In the genomic region with DNA sequence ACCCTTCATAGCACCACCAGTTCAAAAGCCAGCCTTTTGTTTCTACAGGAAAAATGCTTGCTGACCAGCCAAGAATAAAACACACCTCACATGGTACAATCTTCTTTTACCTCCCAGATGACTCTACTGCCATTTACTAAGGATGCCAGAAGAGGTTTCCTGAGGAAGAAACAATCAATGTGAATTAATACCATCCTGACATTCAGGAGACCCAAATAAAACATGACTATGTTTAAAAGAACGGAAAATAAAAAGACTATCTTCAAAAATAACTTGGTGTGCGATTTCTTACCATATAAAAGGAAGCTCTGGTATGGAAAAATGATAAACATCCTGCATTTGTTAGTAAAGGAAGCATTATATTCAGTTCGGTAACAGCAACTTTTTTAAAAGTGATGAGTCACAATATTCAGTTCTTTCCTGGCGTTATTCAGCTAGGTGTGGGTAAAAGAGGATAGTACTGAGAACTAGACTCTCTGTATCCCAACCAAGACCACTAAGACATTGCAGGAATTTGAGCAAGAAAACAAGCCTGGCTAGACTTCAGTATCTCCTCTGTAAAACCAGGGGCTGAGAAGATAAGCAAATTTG, we compare ENCODE assay signal across 28 cellular contexts. TPM values are rescaled to one million over a fixed set of nuclear protein-coding genes. Genes with fewer than 3 reads are reported as not detected.
DNase-seq lines count a peak whose midpoint lies in the region; ATAC-seq, FAIRE-seq and TF ChIP-seq lines count a peak whose summit lies in the region.
"Had no signal": no experiment of that assay in that cellular context is flagged by ENCODE, and none has a peak within 500 bp of the region (broad histone marks: within the 10 kb centered on the region; RNA-seq: fewer than 3 reads in every experiment).

No MANE protein-coding gene starts in this region.

- H3K9me3 ChIP-seq in OCI-LY3 (ENCODE audit: insufficient read depth, low read length) = no peaks in the 10 kb centered on the region
- H3K9me3 ChIP-seq in HepG2 (ENCODE audit: low read length) = no peaks in the 10 kb centered on the region
- H3K9me3 ChIP-seq in spleen = no peaks in the 10 kb centered on the region
- no peaks in the 10 kb centered on the region for H3K9me3 ChIP-seq in pancreas
- H3K9me3 ChIP-seq: BE2C, tibial nerve had no signal

- H3K79me2 ChIP-seq in OCI-LY3 (ENCODE audit: low read length) (no peaks in the 10 kb centered on the region), HepG2 (ENCODE audit: insufficient read depth, low read length) (no peaks in the 10 kb centered on the region)

- intact Hi-C loops in HepG2 (cut with micrococcal nuclease; ENCODE audit: unreplicated experiment) = no loop called here
- intact Hi-C loops in spleen (cut with DNase I; ENCODE audit: low total_unique reads) = no loop called here
- intact Hi-C loops in pancreas (cut with DNase I) = no loop called here

- BruUV-seq in HepG2 (replicated peaks; lab: Mats Ljungman, UMichigan) = no TSS peak

- DNase-seq in GM12892 (ENCODE audit: insufficient read length) (no peak), bronchial epithelial cell (ENCODE audit: low read depth) (peak; percentile 67), HepG2 (ENCODE audit: low spot score) (no peak), spleen (no peak), pancreas (no peak), NCI-H345 treated with DMSO at 0.1 percent for 48 hours (lab: John Stamatoyannopoulos, UW; ENCODE audit: unreplicated experiment) (no peak)
- DNase-seq: ACHN; activated CD4-positive, alpha-beta memory T cell treated with anti-CD3 and anti-CD28 coated beads, Interleukin-2, amount 10 ng/mL, durations not matched to agents 7 days and 5 days; activated CD4-positive, CD25-positive, alpha-beta regulatory T cell treated with anti-CD3 and anti-CD28 coated beads, Interleukin-2, amount 50 U/mL, for 72 hours; BE2C; caudate nucleus; DMS53; dorsolateral prefrontal cortex; GDM1; islet precursor cell; Karpas-422; natural killer cell; NCI-H1048; NCI-H1694 treated with DMSO at 0.1 percent for 48 hours; NCI-H524 treated with DMSO at 0.1 percent for 48 hours; NK-92 treated with Interleukin-12 subunit alpha and Interleukin-12 subunit beta, amount 100 ng/mL, for 24 hours; occipital lobe; stimulated activated CD4-positive, alpha-beta T cell treated with anti-CD3 and anti-CD28 coated beads, Interleukin-2, amount 100 ng/mL, for 24 hours had no signal

- H2AFZ ChIP-seq in OCI-LY3 (ENCODE audit: low read depth, low read length) (peak overlapping the region; percentile 35), HepG2 (ENCODE audit: low read length) (no peak overlapping the region)

- H3K4me3 ChIP-seq in OCI-LY3 (ENCODE audit: low read length) (no peak overlapping the region), bronchial epithelial cell (ENCODE audit: low read depth, low read length) (no peak overlapping the region), HepG2 (replicated peaks in 1 of 3; ENCODE audit: insufficient read depth in 1 of 3, low read depth in 2 of 3, low read length in 3 of 3) (no peak overlapping the region), spleen (no peak overlapping the region), pancreas (no peak overlapping the region)
- H3K4me3 ChIP-seq: dorsolateral prefrontal cortex, skin epidermis, tibial nerve had no signal

- TF ChIP-seq EP300 in HepG2 (IDR thresholded peaks at IDR 0.05; ENCODE audit: low read depth in 2 of 2, low read length in 2 of 2) (no peak), HepG2 (CRISPR knock-in tag; IDR thresholded peaks at IDR 0.05; ENCODE audit: borderline replicate concordance) (no peak)

- H3K9ac ChIP-seq in OCI-LY3 (ENCODE audit: low read length) = no peak overlapping the region
- H3K9ac ChIP-seq in HepG2 (ENCODE audit: insufficient read depth, low read depth, low read length) = no peak overlapping the region

- H3K27ac ChIP-seq in OCI-LY3 (ENCODE audit: low read length) (no peak overlapping the region), HepG2 (ENCODE audit: extremely low read length, insufficient read depth, low read length) (no peak overlapping the region), spleen (no peak overlapping the region), pancreas (no peak overlapping the region)
- H3K27ac ChIP-seq: dorsolateral prefrontal cortex, skin epidermis, tibial nerve had no signal

- POLR2A ChIA-PET in HepG2 (lab: Yijun Ruan, JAX) = no interaction called here

- TF ChIP-seq POLR2A in GM12892 (IDR thresholded peaks at IDR 0.05; ENCODE audit: low read depth, low read length) (no peak), HepG2 (IDR thresholded peaks at IDR 0.05; ENCODE audit: insufficient read depth in 1 of 2, low read depth in 2 of 2, low read length in 2 of 2) (no peak), spleen (IDR thresholded peaks at IDR 0.05) (no peak)

- in situ Hi-C loops in HepG2 (cut with HindIII; ENCODE audit: extremely low pct_ligation_motif_present, low pct_unique_long_range_greater_than_20kb) = no loop called here

- H3K27me3 ChIP-seq in OCI-LY3 (ENCODE audit: low read depth, low read length) (no peaks in the 10 kb centered on the region), bronchial epithelial cell (ENCODE audit: control insufficient read depth, insufficient read depth, low read length) (no peaks in the 10 kb centered on the region), HepG2 (ENCODE audit: control insufficient read depth in 1 of 2, insufficient read depth in 2 of 2, low read length in 2 of 2) (no peaks in the 10 kb centered on the region), spleen (replicated peaks in 1 of 7) (no peaks in the 10 kb centered on the region), pancreas (no peaks in the 10 kb centered on the region)
- H3K27me3 ChIP-seq: BE2C, tibial nerve had no signal

- H4K20me1 ChIP-seq in OCI-LY3 (ENCODE audit: insufficient read depth, low read length) = no peaks in the 10 kb centered on the region
- H4K20me1 ChIP-seq in HepG2 (ENCODE audit: insufficient read depth, low read length) = no peaks in the 10 kb centered on the region

- H3K4me2 ChIP-seq in OCI-LY3 (ENCODE audit: low read length) (no peak overlapping the region), HepG2 (ENCODE audit: low read depth, low read length) (no peak overlapping the region)

- CTCF ChIA-PET in HepG2 (lab: Yijun Ruan, JAX; ENCODE audit: low intra/inter-chr PET ratio, low total read pairs) = no interaction called here

- no peak for TF ChIP-seq CTCF in OCI-LY3 (IDR thresholded peaks at IDR 0.05; ENCODE audit: low read depth, low read length)
- TF ChIP-seq CTCF in bronchial epithelial cell (IDR thresholded peaks at IDR 0.05; ENCODE audit: insufficient read depth, low read length, severe bottlenecking) = no peak
- TF ChIP-seq CTCF in HepG2 (CRISPR knock-in tag; IDR thresholded peaks at IDR 0.05) = no peak
- TF ChIP-seq CTCF in spleen (IDR thresholded peaks at IDR 0.05 in 8 of 11, conservative IDR thresholded peaks at IDR 0.05 in 3 of 11) = no peak
- TF ChIP-seq CTCF in pancreas (IDR thresholded peaks at IDR 0.05) = no peak

- ATAC-seq in HepG2 (no peak), pancreas (no peak), HG03354 (IDR thresholded peaks at IDR 0.05; ENCODE audit: poor library complexity, severe bottlenecking, unreplicated experiment) (no peak)
- ATAC-seq: activated T-helper 17 cell treated with anti-CD3 and anti-CD28 coated beads, Interleukin-2, amount 50 U/mL, for 72 hours; natural killer cell had no signal

- H3K4me1 ChIP-seq in OCI-LY3 (ENCODE audit: low read length) (no peaks in the 10 kb centered on the region), HepG2 (ENCODE audit: insufficient read depth, low read length) (no peaks in the 10 kb centered on the region), spleen (no peaks in the 10 kb centered on the region), pancreas (no peaks in the 10 kb centered on the region)
- H3K4me1 ChIP-seq: BE2C had no signal

- TF ChIP-seq RAD21 in HepG2 (CRISPR knock-in tag; IDR thresholded peaks at IDR 0.05) = no peak

- FAIRE-seq in GM12892 (lab: Jason Lieb, UNC) (peak; percentile 27), bronchial epithelial cell (lab: Jason Lieb, UNC) (no peak), HepG2 (lab: Jason Lieb, UNC) (no peak), pancreas (lab: Jason Lieb, UNC) (no peak)

- 1% methylated on average over 4 of the region's 4 CpGs for WGBS in HepG2 (ENCODE audit: low lambda C conversion rate)
- WGBS in spleen, 5 donors = 20 to 65% (median 42%) methylated on average over 4 of the region's 4 CpGs
- 63 to 76% methylated on average over 4 of the region's 4 CpGs for WGBS in pancreas, 2 donors

- H3K36me3 ChIP-seq in OCI-LY3 (replicated peaks; ENCODE audit: low read depth, low read length) (no peaks in the 10 kb centered on the region), bronchial epithelial cell (ENCODE audit: control insufficient read depth, insufficient read depth, low read length) (no peaks in the 10 kb centered on the region), HepG2 (replicated peaks in 1 of 2; ENCODE audit: control insufficient read depth in 1 of 2, insufficient read depth in 2 of 2, low read length in 2 of 2) (no peaks in the 10 kb centered on the region), spleen (no peaks in the 10 kb centered on the region), pancreas (no peaks in the 10 kb centered on the region)
- H3K36me3 ChIP-seq: BE2C, tibial nerve had no signal

RNA-seq across cellular contexts. Expression of a gene that starts 16.3 kb away (rescaled TPM):
- polyA plus RNA-seq in GM12892 (2012; ENCODE audit: missing spikeins) = not detected
- total RNA-seq in bronchial epithelial cell (8.2 and 18.6 TPM in 2 replicates), HepG2 (2016; rRNA removed; fragmentation: Illumina TruSeq; extraction: Trizol) (not detected in 2 replicates), spleen (1 to 10 TPM in 2 of 7 donors, under 1 TPM in 5; 0.13 to 2.9 (median 0.60) TPM), pancreas (1 to 10 TPM in 2 of 6 donors, under 1 TPM in 4; 0.28 to 1.8 (median 0.60) TPM)
- not detected in 2 replicates for total RNA-seq in HepG2 (2016; cell fraction: cytosol; rRNA removed; fragmentation: Illumina TruSeq; extraction: Trizol; ENCODE audit: low read depth)
- total RNA-seq in HepG2 (2016; cell fraction: insoluble cytoplasmic fraction; rRNA removed; fragmentation: Illumina TruSeq; extraction: Trizol) = 0.15 TPM in 1 of 2 replicates, not detected in the other
- total RNA-seq in HepG2 (2016; cell fraction: membrane; rRNA removed; fragmentation: Illumina TruSeq; extraction: Trizol) = not detected in 2 replicates
- total RNA-seq in HepG2 (2016; cell fraction: nucleus; rRNA removed; fragmentation: Illumina TruSeq; extraction: Trizol) = not detected in 2 replicates
- polyA plus RNA-seq in HepG2 (2011; rRNA removed) (0.13 and 0.27 TPM in 2 replicates), spleen (under 1 TPM; 0.39 to 0.93 (median 0.93) TPM), pancreas (under 1 TPM; 0.30 to 0.87 TPM)
- polyA plus RNA-seq in HepG2 (2011; cell fraction: cytosol; rRNA removed) = 0.01 and 0.04 TPM in 2 replicates
- 0.21 and 2.0 TPM in 2 replicates for polyA plus RNA-seq in HepG2 (2011; cell fraction: nucleus; rRNA removed)
- polyA plus RNA-seq in HepG2 (2012) = 0.04 and 0.11 TPM in 2 replicates
- not detected in 2 replicates for polyA plus RNA-seq in HepG2 (2016; cell fraction: cytosol; fragmentation: Illumina TruSeq; extraction: Trizol; ENCODE audit: low read depth)
- not detected in 2 replicates for polyA plus RNA-seq in HepG2 (2016; cell fraction: insoluble cytoplasmic fraction; fragmentation: Illumina TruSeq; extraction: Trizol; ENCODE audit: low read depth)
- polyA plus RNA-seq in HepG2 (2016; cell fraction: membrane; fragmentation: Illumina TruSeq; extraction: Trizol; ENCODE audit: low read depth) = not detected in 2 replicates
- not detected in 2 replicates for polyA plus RNA-seq in HepG2 (2016; cell fraction: nucleus; fragmentation: Illumina TruSeq; extraction: Trizol; ENCODE audit: insufficient read depth, low read depth)
- polyA minus RNA-seq in HepG2 (2011; rRNA and poly(A)+ RNA removed; ENCODE audit: low replicate concordance) = not detected in 2 replicates
- polyA minus RNA-seq in HepG2 (2011; cell fraction: cytosol; rRNA and poly(A)+ RNA removed) = not detected in 2 replicates
- polyA minus RNA-seq in HepG2 (2011; cell fraction: nucleus; rRNA and poly(A)+ RNA removed) = 0.25 and 0.77 TPM in 2 replicates
- total RNA-seq: activated CD4-positive, alpha-beta memory T cell treated with anti-CD3 and anti-CD28 coated beads, Interleukin-2, amount 10 ng/mL, durations not matched to agents 7 days and 5 days; activated T-helper 17 cell treated with anti-CD3 and anti-CD28 coated beads, Interleukin-2, amount 50 U/mL, for 72 hours; natural killer cell had no signal
